In the genomic region with DNA sequence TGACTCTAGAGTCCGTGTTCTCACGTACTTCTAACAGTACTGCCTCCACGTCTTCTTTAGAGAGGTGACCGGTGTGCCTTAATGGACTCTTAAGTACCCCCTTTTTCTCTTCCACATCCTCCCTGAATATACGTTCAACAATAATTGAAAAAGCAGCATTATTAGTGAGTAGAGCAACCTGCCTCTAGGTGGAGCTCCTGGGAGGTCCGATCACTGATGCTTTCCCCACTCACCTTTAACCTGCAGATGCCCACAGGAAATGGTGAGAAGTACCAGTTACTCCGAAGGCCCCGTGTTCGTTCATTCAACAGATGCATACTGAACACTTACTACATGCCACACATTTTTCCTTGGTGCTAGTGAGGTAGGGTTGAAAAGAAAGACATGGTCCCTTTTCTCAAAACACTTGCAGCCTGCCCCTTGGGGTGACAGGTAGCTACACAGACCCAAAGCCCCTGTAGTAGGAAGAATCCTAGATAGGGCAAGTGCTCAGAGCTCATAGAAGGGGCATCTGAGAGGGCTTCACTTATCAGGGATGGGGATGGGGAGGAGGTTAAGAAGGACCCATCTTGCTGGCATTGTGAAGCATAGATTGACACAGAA, we compare ENCODE assay signal across 10 cellular contexts.
A peak's percentile ranks its signal among the peaks of the same experiment; 100 is the strongest.
DNase-seq lines count a peak whose midpoint lies in the region; ATAC-seq, FAIRE-seq and TF ChIP-seq lines count a peak whose summit lies in the region.
"Had no signal": no experiment of that assay in that cellular context is flagged by ENCODE, and none has a peak within 500 bp of the region (broad histone marks: within the 10 kb centered on the region; RNA-seq: fewer than 3 reads in every experiment).

No MANE protein-coding gene starts in this region.

- H2BK20ac ChIP-seq in IMR-90 (ENCODE audit: low read depth, low read length), result no peak overlapping the region

- no peak for TF ChIP-seq RAD21 in IMR-90 (IDR thresholded peaks at IDR 0.05; ENCODE audit: low read length)

- H2BK15ac ChIP-seq in IMR-90 (ENCODE audit: low read depth, low read length), result no peak overlapping the region

- H3K23ac ChIP-seq in IMR-90 (ENCODE audit: low read depth, low read length), result no peak overlapping the region

- FAIRE-seq in bronchial epithelial cell (lab: Jason Lieb, UNC), result peak; percentile 68

- no peak overlapping the region for H3K27ac ChIP-seq in IMR-90 (ENCODE audit: insufficient read depth, low read length)
- no peak overlapping the region for H3K27ac ChIP-seq in smooth muscle cell (ENCODE audit: low read depth)

- no peak overlapping the region for H2BK120ac ChIP-seq in IMR-90 (ENCODE audit: low read depth, low read length)

- H3K4me3 ChIP-seq in IMR-90 (ENCODE audit: insufficient read depth, low read depth, low read length), result no peak overlapping the region
- H3K4me3 ChIP-seq in bronchial epithelial cell (ENCODE audit: low read depth, low read length), result no peak overlapping the region
- H3K4me3 ChIP-seq in smooth muscle cell, result no peak overlapping the region

- H3K27ac Mint-ChIP-seq in activated naive CD4-positive, alpha-beta T cell treated with anti-CD3 and anti-CD28 coated beads for 36 hours, result no peak overlapping the region
- H3K27ac Mint-ChIP-seq in activated naive CD4-positive, alpha-beta T cell treated with anti-CD3 and anti-CD28 coated beads, Interleukin-2, amount 10 ng/mL, durations not matched to agents 7 days and 5 days, result no peak overlapping the region
- H3K27ac Mint-ChIP-seq: naive thymus-derived CD4-positive, alpha-beta T cell had no signal

- no peak overlapping the region for H3K14ac ChIP-seq in IMR-90 (replicated peaks; ENCODE audit: low read depth, low read length)

- H3F3A ChIP-seq in smooth muscle cell (ENCODE audit: low read depth), result no peaks in the 10 kb centered on the region

- H4K8ac ChIP-seq in IMR-90 (ENCODE audit: low read depth in 2 of 2, low read length in 2 of 2), result no peak overlapping the region

- no peaks in the 10 kb centered on the region for H3K36me3 Mint-ChIP-seq in activated naive CD4-positive, alpha-beta T cell treated with anti-CD3 and anti-CD28 coated beads for 36 hours (ENCODE audit: low read depth)
- H3K36me3 Mint-ChIP-seq in activated naive CD4-positive, alpha-beta T cell treated with anti-CD3 and anti-CD28 coated beads, Interleukin-2, amount 10 ng/mL, durations not matched to agents 7 days and 5 days, result no peaks in the 10 kb centered on the region
- H3K36me3 Mint-ChIP-seq: naive thymus-derived CD4-positive, alpha-beta T cell had no signal

- CTCF ChIA-PET in activated naive CD4-positive, alpha-beta T cell treated with anti-CD3 and anti-CD28 coated beads for 36 hours (lab: Charles Lee), result interaction anchor here (1.7 to 2.7 kb wide), 2 partner anchors 10 to 30 kb away, joined by 6 to 7 read pairs; no protein-coding TSS in a partner anchor
- CTCF ChIA-PET in activated naive CD4-positive, alpha-beta T cell treated with anti-CD3 and anti-CD28 coated beads, Interleukin-2, amount 10 ng/mL, durations not matched to agents 7 days and 5 days (lab: Charles Lee), result interaction anchor here (0.6 to 1.0 kb wide), 2 partner anchors 10 to 30 kb away, joined by 3 to 5 read pairs; no protein-coding TSS in a partner anchor
- CTCF ChIA-PET in IMR-90 (lab: Yijun Ruan, JAX), result no interaction called here

- in situ Hi-C loops in IMR-90 (cut with MboI; ENCODE audit: low sequenced_read_pairs), result loop anchor here (10.0 to 25.0 kb wide), 2 partner anchors 449 to 761 kb away; partner anchors contain the start of genes SIAE and SPA17

- no peaks in the 10 kb centered on the region for H3K79me2 ChIP-seq in smooth muscle cell (ENCODE audit: low read depth)

- H2AFZ ChIP-seq in IMR-90 (replicated peaks; ENCODE audit: low read length, poor library complexity) (no peak overlapping the region), smooth muscle cell (ENCODE audit: low read depth) (no peak overlapping the region)

- H2AK9ac ChIP-seq in IMR-90 (replicated peaks; ENCODE audit: low read depth, low read length, poor library complexity), result no peak overlapping the region

- no peak overlapping the region for H2AK5ac ChIP-seq in IMR-90 (ENCODE audit: low read depth, low read length)

- H3K4me2 ChIP-seq in IMR-90 (ENCODE audit: low read depth, low read length) (no peak overlapping the region), smooth muscle cell (no peak overlapping the region)

- H3K4me1 Mint-ChIP-seq in activated naive CD4-positive, alpha-beta T cell treated with anti-CD3 and anti-CD28 coated beads for 36 hours (ENCODE audit: low read depth), result no peaks in the 10 kb centered on the region
- H3K4me1 Mint-ChIP-seq in activated naive CD4-positive, alpha-beta T cell treated with anti-CD3 and anti-CD28 coated beads, Interleukin-2, amount 10 ng/mL, durations not matched to agents 7 days and 5 days, result no peaks in the 10 kb centered on the region

- H3K27me3 ChIP-seq in IMR-90 (ENCODE audit: control insufficient read depth, insufficient read depth, low read length) (peaks cover 19% of the 10 kb centered on the region), bronchial epithelial cell (ENCODE audit: control insufficient read depth, insufficient read depth, low read length) (no peaks in the 10 kb centered on the region), smooth muscle cell (ENCODE audit: low read depth) (no peaks in the 10 kb centered on the region)

- TF ChIP-seq CTCF in IMR-90 (conservative IDR thresholded peaks at IDR 0.05; ENCODE audit: low read depth, low read length), result peak; percentile 24; the same call in 1 of the 2 replicates
- TF ChIP-seq CTCF in bronchial epithelial cell (IDR thresholded peaks at IDR 0.05; ENCODE audit: insufficient read depth, low read length, severe bottlenecking), result peak; percentile 64
- peak; percentile 22 for TF ChIP-seq CTCF in smooth muscle cell (IDR thresholded peaks at IDR 0.05; ENCODE audit: borderline replicate concordance, insufficient read depth, poor library complexity, severe bottlenecking)
- no peak for TF ChIP-seq CTCF in omental fat pad (IDR thresholded peaks at IDR 0.05)

- POLR2A ChIA-PET in IMR-90 (lab: Charles Lee; ENCODE audit: unreplicated experiment), result interaction anchor here (0.6 kb wide), 1 partner anchor 522 kb away, joined by 3 read pairs; no protein-coding TSS in a partner anchor

- TF ChIP-seq POLR2A in IMR-90 (IDR thresholded peaks at IDR 0.05; ENCODE audit: low read depth, low read length), result no peak

- H3K9me3 Mint-ChIP-seq in activated naive CD4-positive, alpha-beta T cell treated with anti-CD3 and anti-CD28 coated beads for 36 hours, result no peaks in the 10 kb centered on the region
- H3K9me3 Mint-ChIP-seq in activated naive CD4-positive, alpha-beta T cell treated with anti-CD3 and anti-CD28 coated beads, Interleukin-2, amount 10 ng/mL, durations not matched to agents 7 days and 5 days, result no peaks in the 10 kb centered on the region
- H3K9me3 Mint-ChIP-seq: naive thymus-derived CD4-positive, alpha-beta T cell had no signal

- H3K18ac ChIP-seq in IMR-90 (ENCODE audit: low read depth, low read length), result no peak overlapping the region

- no peaks in the 10 kb centered on the region for H3K4me1 ChIP-seq in IMR-90 (ENCODE audit: control insufficient read depth, insufficient read depth, low read length)
- peaks cover 9% of the 10 kb centered on the region for H3K4me1 ChIP-seq in smooth muscle cell (ENCODE audit: low read depth)

- no CpG with 5 or more reads among the region's 9 CpGs for WGBS in IMR-90 (ENCODE audit: extremely low coverage in 2 of 2, insufficient read length in 1 of 2), 2 experiments
- 46% methylated on average over 9 of the region's 9 CpGs for WGBS in smooth muscle cell (ENCODE audit: low lambda C conversion rate)

- H3K56ac ChIP-seq in IMR-90 (ENCODE audit: extremely low read depth, insufficient read depth, low read length), result no peak overlapping the region

- dilution Hi-C loops in IMR-90 (cut with HindIII; ENCODE audit: low sequenced_read_pairs, unreplicated experiment), result no loop called here

- H4K20me1 ChIP-seq in IMR-90 (ENCODE audit: insufficient read depth, low read length) (no peaks in the 10 kb centered on the region), smooth muscle cell (ENCODE audit: low read depth) (no peaks in the 10 kb centered on the region)

- no peak overlapping the region for H4K91ac ChIP-seq in IMR-90 (ENCODE audit: insufficient read depth, low read depth, low read length)

- H3K79me1 ChIP-seq in IMR-90 (ENCODE audit: low read depth in 1 of 2, low read length in 2 of 2), result no peaks in the 10 kb centered on the region

- H3K9me3 ChIP-seq in IMR-90 (ENCODE audit: control insufficient read depth, insufficient read depth, low read length), result no peaks in the 10 kb centered on the region
- H3K9me3 ChIP-seq in smooth muscle cell (replicated peaks; ENCODE audit: low read depth), result no peaks in the 10 kb centered on the region

- no peak overlapping the region for H4K5ac ChIP-seq in IMR-90 (ENCODE audit: low read depth, low read length)

- H3K36me3 ChIP-seq in IMR-90 (ENCODE audit: control insufficient read depth, insufficient read depth, low read length), result no peaks in the 10 kb centered on the region
- H3K36me3 ChIP-seq in bronchial epithelial cell (ENCODE audit: control insufficient read depth, insufficient read depth, low read length), result no peaks in the 10 kb centered on the region
- H3K36me3 ChIP-seq in smooth muscle cell (ENCODE audit: low read depth), result no peaks in the 10 kb centered on the region

- H3K27me3 Mint-ChIP-seq in activated naive CD4-positive, alpha-beta T cell treated with anti-CD3 and anti-CD28 coated beads for 36 hours (ENCODE audit: low read depth), result no peaks in the 10 kb centered on the region
- peaks cover 23% of the 10 kb centered on the region for H3K27me3 Mint-ChIP-seq in activated naive CD4-positive, alpha-beta T cell treated with anti-CD3 and anti-CD28 coated beads, Interleukin-2, amount 10 ng/mL, durations not matched to agents 7 days and 5 days

- H3K4me3 Mint-ChIP-seq in activated naive CD4-positive, alpha-beta T cell treated with anti-CD3 and anti-CD28 coated beads for 36 hours, result no peak overlapping the region
- no peak overlapping the region for H3K4me3 Mint-ChIP-seq in activated naive CD4-positive, alpha-beta T cell treated with anti-CD3 and anti-CD28 coated beads, Interleukin-2, amount 10 ng/mL, durations not matched to agents 7 days and 5 days
- H3K4me3 Mint-ChIP-seq: naive thymus-derived CD4-positive, alpha-beta T cell had no signal

- no peaks in the 10 kb centered on the region for H3K9me1 ChIP-seq in IMR-90 (ENCODE audit: insufficient read depth, low read length)

- H3K9ac ChIP-seq in IMR-90 (ENCODE audit: low read depth, low read length), result no peak overlapping the region
- no peak overlapping the region for H3K9ac ChIP-seq in smooth muscle cell (ENCODE audit: low read depth)

- peak; percentile 45 for DNase-seq in activated naive CD4-positive, alpha-beta T cell treated with anti-CD3 and anti-CD28 coated beads for 36 hours
- DNase-seq in activated naive CD4-positive, alpha-beta T cell treated with anti-CD3 and anti-CD28 coated beads, Interleukin-2, amount 10 ng/mL, durations not matched to agents 7 days and 5 days, result no peak
- no peak for DNase-seq in IMR-90
- peak; percentile 13 for DNase-seq in bronchial epithelial cell (ENCODE audit: low read depth)
- DNase-seq in smooth muscle cell (lab: John Stamatoyannopoulos, UW; ENCODE audit: unreplicated experiment), result no peak
- no peak for DNase-seq in omental fat pad (ENCODE audit: low spot score)
- no peak for DNase-seq in SKM-1 treated with dmso at 0.1 percent for 144 hours (lab: John Stamatoyannopoulos, UW; ENCODE audit: unreplicated experiment)
- DNase-seq: naive thymus-derived CD4-positive, alpha-beta T cell; NCI-H146 had no signal

- ATAC-seq in IMR-90 (ENCODE audit: low read depth), result no peak
- no peak for ATAC-seq in omental fat pad (ENCODE audit: low FRiP score)
- ATAC-seq in GM21367 (IDR thresholded peaks at IDR 0.05; ENCODE audit: unreplicated experiment), result no peak
- ATAC-seq: naive thymus-derived CD4-positive, alpha-beta T cell had no signal

- H3K4ac ChIP-seq in IMR-90 (ENCODE audit: low read depth, low read length), result no peak overlapping the region

- intact Hi-C loops in activated naive CD4-positive, alpha-beta T cell treated with anti-CD3 and anti-CD28 coated beads for 36 hours (cut with micrococcal nuclease), result loop anchor here (1.0 kb wide), 1 partner anchor 451 kb away; no protein-coding TSS in a partner anchor
- intact Hi-C loops in IMR-90 (cut with micrococcal nuclease), result no loop called here

- no TSS peak for BruUV-seq in IMR-90 (replicated peaks; lab: Mats Ljungman, UMichigan)

- no peak overlapping the region for H2BK5ac ChIP-seq in IMR-90 (ENCODE audit: low read depth, low read length, poor library complexity, severe bottlenecking)

Comparison
In these comparisons a context has a peak if more than half of its experiments do, and no peak if none do; other contexts are left out.
1. DNase-seq: peak in activated naive CD4-positive, alpha-beta T cell treated with anti-CD3 and anti-CD28 coated beads for 36 hours (single experiment) and bronchial epithelial cell (single experiment); none in activated naive CD4-positive, alpha-beta T cell treated with anti-CD3 and anti-CD28 coated beads, Interleukin-2, amount 10 ng/mL, durations not matched to agents 7 days and 5 days (single experiment), IMR-90 (single experiment), smooth muscle cell (single experiment), omental fat pad (single experiment) and SKM-1 treated with dmso at 0.1 percent for 144 hours (single experiment).
2. CTCF ChIP-seq: peak in IMR-90 (single experiment), bronchial epithelial cell (single experiment) and smooth muscle cell (single experiment); none in omental fat pad (0 of 3).